1 cellular context compared by ENCODE assay signal in the genomic region with DNA sequence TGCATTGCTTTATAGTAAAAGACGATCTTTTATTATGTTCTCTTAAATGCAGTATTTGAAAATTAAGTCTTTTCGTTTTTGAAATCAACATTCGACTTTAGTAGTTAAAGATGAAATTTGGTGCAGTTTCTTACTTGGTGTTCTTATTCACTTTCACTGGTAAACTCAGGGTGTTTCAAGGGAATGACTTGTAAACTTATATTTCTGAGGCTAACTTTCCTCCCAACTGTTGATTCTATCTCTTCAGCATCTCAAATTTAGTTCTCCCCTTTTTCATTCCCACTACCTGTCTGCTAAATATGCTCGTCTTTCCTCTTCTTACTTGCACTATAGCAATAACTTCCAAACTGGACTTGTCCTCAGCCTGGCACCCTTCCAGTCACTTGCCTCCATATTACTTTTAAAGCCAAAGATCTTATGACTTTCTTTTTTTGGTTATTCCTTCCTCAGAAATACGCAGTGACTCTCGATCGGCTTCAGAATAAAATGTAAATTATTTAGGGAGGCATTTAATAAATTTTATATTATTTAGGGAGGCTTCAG.
TF ChIP-seq lines count a peak whose summit lies in the region.

No MANE protein-coding gene starts in this region.

TF ChIP-seq in H1, 55 proteins besides CTCF, POLR2A, EP300 and RAD21 (continued from another document):
- TF ChIP-seq SIRT6 (IDR thresholded peaks at IDR 0.05; ENCODE audit: low read length) (no peak), TCF12 (IDR thresholded peaks at IDR 0.05; ENCODE audit: low read depth, low read length) (no peak), RFX5 (IDR thresholded peaks at IDR 0.05; ENCODE audit: borderline replicate concordance, low read depth, low read length) (no peak), GABPA (IDR thresholded peaks at IDR 0.05; ENCODE audit: borderline replicate concordance, insufficient read depth, low read length) (no peak), SIX5 (IDR thresholded peaks at IDR 0.05; ENCODE audit: low read depth, low read length) (no peak), HDAC6 (IDR thresholded peaks at IDR 0.05; ENCODE audit: low read depth, low read length) (no peak), POLR2AphosphoS5 (IDR thresholded peaks at IDR 0.05; ENCODE audit: low read depth, low read length) (no peak), BACH1 (IDR thresholded peaks at IDR 0.05; ENCODE audit: low read length) (no peak), NANOG (IDR thresholded peaks at IDR 0.05; ENCODE audit: insufficient read depth, low read depth, low read length, poor library complexity, severe bottlenecking) (no peak)
- TF ChIP-seq, protein P1, sequence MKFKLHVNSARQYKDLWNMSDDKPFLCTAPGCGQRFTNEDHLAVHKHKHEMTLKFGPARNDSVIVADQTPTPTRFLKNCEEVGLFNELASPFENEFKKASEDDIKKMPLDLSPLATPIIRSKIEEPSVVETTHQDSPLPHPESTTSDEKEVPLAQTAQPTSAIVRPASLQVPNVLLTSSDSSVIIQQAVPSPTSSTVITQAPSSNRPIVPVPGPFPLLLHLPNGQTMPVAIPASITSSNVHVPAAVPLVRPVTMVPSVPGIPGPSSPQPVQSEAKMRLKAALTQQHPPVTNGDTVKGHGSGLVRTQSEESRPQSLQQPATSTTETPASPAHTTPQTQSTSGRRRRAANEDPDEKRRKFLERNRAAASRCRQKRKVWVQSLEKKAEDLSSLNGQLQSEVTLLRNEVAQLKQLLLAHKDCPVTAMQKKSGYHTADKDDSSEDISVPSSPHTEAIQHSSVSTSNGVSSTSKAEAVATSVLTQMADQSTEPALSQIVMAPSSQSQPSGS (IDR thresholded peaks at IDR 0.05; ENCODE audit: low read length), result no peak
- TF ChIP-seq, protein P2, sequence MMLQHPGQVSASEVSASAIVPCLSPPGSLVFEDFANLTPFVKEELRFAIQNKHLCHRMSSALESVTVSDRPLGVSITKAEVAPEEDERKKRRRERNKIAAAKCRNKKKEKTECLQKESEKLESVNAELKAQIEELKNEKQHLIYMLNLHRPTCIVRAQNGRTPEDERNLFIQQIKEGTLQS (IDR thresholded peaks at IDR 0.05; ENCODE audit: insufficient read depth, low read depth, low read length), result no peak
- TF ChIP-seq, protein P3, sequence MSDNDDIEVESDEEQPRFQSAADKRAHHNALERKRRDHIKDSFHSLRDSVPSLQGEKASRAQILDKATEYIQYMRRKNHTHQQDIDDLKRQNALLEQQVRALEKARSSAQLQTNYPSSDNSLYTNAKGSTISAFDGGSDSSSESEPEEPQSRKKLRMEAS (IDR thresholded peaks at IDR 0.05), result no peak
TF ChIP-seq in H1: peak in this region for 0.
